In genomic region chr19:44499962-44500949, GRCh38 we compare ENCODE assay signal across 1 cellular context.
A peak's percentile ranks its signal among the peaks of the same experiment; 100 is the strongest.
TF ChIP-seq lines count a peak whose summit lies in the region.

Gene ZNF180 (minus strand): TSS chr19:44500522. CDS start chr19:44497334, 3,188 bp downstream.

TF ChIP-seq in HepG2, 621 proteins besides CTCF, POLR2A, EP300 and RAD21 (continued from another document and continues in another):
- TF ChIP-seq ZNF318 (CRISPR knock-in tag; IDR thresholded peaks at IDR 0.05) = no peak
- TF ChIP-seq ZKSCAN5 (CRISPR knock-in tag; IDR thresholded peaks at IDR 0.05) = no peak
- peak; percentile 62; the same call in 1 of the 2 replicates for TF ChIP-seq ZBTB26 (CRISPR knock-in tag; IDR thresholded peaks at IDR 0.05; ENCODE audit: borderline replicate concordance)
- TF ChIP-seq SIX1 (CRISPR knock-in tag; IDR thresholded peaks at IDR 0.05; ENCODE audit: borderline replicate concordance) = peak; percentile 41; the same call in 1 of the 2 replicates
- TF ChIP-seq GABPB1 (CRISPR knock-in tag; IDR thresholded peaks at IDR 0.05) = peak; percentile 99
- peak; percentile 71 for TF ChIP-seq ZBTB7B (CRISPR knock-in tag; IDR thresholded peaks at IDR 0.05)
- TF ChIP-seq ARHGAP35 (CRISPR knock-in tag; IDR thresholded peaks at IDR 0.05; ENCODE audit: borderline replicate concordance) = peak; percentile 82; the same call in 1 of the 2 replicates
- peak; percentile 50 for TF ChIP-seq PAXIP1 (CRISPR knock-in tag; conservative IDR thresholded peaks at IDR 0.05)
- no peak for TF ChIP-seq RBM22 (optimal IDR thresholded peaks at IDR 0.05; ENCODE audit: low read length)
- TF ChIP-seq ZMYM2 (CRISPR knock-in tag; IDR thresholded peaks at IDR 0.05) = no peak
- no peak for TF ChIP-seq TAF15 (IDR thresholded peaks at IDR 0.05; ENCODE audit: low read depth, low read length, poor library complexity, severe bottlenecking)
- peak; percentile 100 for TF ChIP-seq ZFY (CRISPR knock-in tag; IDR thresholded peaks at IDR 0.05)
- peak; percentile 97 for TF ChIP-seq CREB1 (IDR thresholded peaks at IDR 0.05)
- TF ChIP-seq CREB1 (CRISPR knock-in tag; IDR thresholded peaks at IDR 0.05) = peak; percentile 95
- peak; percentile 48 for TF ChIP-seq BCL6 (CRISPR knock-in tag; IDR thresholded peaks at IDR 0.05)
- peak; percentile 56; the same call in 1 of the 2 replicates for TF ChIP-seq SP2 (CRISPR knock-in tag; IDR thresholded peaks at IDR 0.05)
- peak; percentile 83 for TF ChIP-seq ZNF891 (CRISPR knock-in tag; IDR thresholded peaks at IDR 0.05)
- TF ChIP-seq IRF1 (CRISPR knock-in tag; IDR thresholded peaks at IDR 0.05; ENCODE audit: low read depth) = no peak
- no peak for TF ChIP-seq HNF4A (CRISPR knock-in tag; IDR thresholded peaks at IDR 0.05)
- no peak for TF ChIP-seq JUN (CRISPR knock-in tag; IDR thresholded peaks at IDR 0.05)
- peak; percentile 80 for TF ChIP-seq RXRA (CRISPR knock-in tag; IDR thresholded peaks at IDR 0.05)
- TF ChIP-seq ZNF44 (CRISPR knock-in tag; IDR thresholded peaks at IDR 0.05) = peak; percentile 62; the same call in 1 of the 2 replicates
- peak; percentile 65; the same call in 1 of the 2 replicates for TF ChIP-seq ZMYM3 (CRISPR knock-in tag; IDR thresholded peaks at IDR 0.05)
- no peak; the same call in 1 of the 2 replicates for TF ChIP-seq PRMT3 (CRISPR knock-in tag; IDR thresholded peaks at IDR 0.05; ENCODE audit: borderline replicate concordance, low read depth)
- TF ChIP-seq NKX3-1 (CRISPR knock-in tag; IDR thresholded peaks at IDR 0.05) = peak; percentile 56; the same call in 1 of the 2 replicates
- TF ChIP-seq SNAPC2 (CRISPR knock-in tag; IDR thresholded peaks at IDR 0.05) = no peak
- no peak for TF ChIP-seq ZNF354B (CRISPR knock-in tag; IDR thresholded peaks at IDR 0.05)
- TF ChIP-seq ARID4A (CRISPR knock-in tag; IDR thresholded peaks at IDR 0.05; ENCODE audit: borderline replicate concordance) = peak; percentile 99
- peak; percentile 64; the same call in 1 of the 2 replicates for TF ChIP-seq RXRB (CRISPR knock-in tag; IDR thresholded peaks at IDR 0.05; ENCODE audit: borderline replicate concordance)
- no peak; the same call in 1 of the 2 replicates for TF ChIP-seq TMF1 (CRISPR knock-in tag; IDR thresholded peaks at IDR 0.05; ENCODE audit: low read depth)
- peak; percentile 75; the same call in 1 of the 2 replicates for TF ChIP-seq ZNF616 (CRISPR knock-in tag; IDR thresholded peaks at IDR 0.05; ENCODE audit: low read depth)
